Comparison of ENCODE assay signal across 13 cellular contexts in the genomic region with DNA sequence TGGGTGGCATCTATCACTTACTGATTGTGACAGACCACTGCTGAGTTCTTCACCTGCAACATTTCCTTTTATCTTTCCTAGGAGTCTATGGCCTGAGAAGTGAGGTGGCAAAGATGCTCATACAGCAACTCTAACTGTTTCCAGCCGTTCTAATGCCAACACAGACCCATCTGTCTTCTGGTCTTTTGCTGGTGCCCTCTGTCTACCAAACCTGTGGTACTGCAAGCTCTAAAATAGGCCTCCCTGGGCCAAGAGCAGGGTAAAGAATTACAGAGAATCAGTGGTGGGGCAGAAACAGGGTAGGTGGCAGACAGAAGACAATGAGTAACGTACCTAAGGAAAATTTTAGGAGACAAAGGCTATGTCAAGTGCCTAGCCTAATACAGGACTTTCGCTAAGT.
DNase-seq lines count a peak whose midpoint lies in the region; ATAC-seq and TF ChIP-seq lines count a peak whose summit lies in the region.
"Had no signal": no experiment of that assay in that cellular context is flagged by ENCODE, and none has a peak within 500 bp of the region (broad histone marks: within the 10 kb centered on the region; RNA-seq: fewer than 3 reads in every experiment).

No MANE protein-coding gene starts in this region.

- H3K27ac ChIP-seq in 22Rv1, result no peak overlapping the region
- H3K27ac ChIP-seq: SJSA1 had no signal

- peak; percentile 27 for DNase-seq in H4 (ENCODE audit: low spot score)
- DNase-seq in SK-N-DZ (ENCODE audit: low spot score), result peak; percentile 35
- peak; percentile 2 for DNase-seq in globus pallidus (ENCODE audit: low spot score)
- no peak for DNase-seq in effector CD4-positive, alpha-beta T cell
- no peak for DNase-seq in AML-193 (lab: John Stamatoyannopoulos, UW)
- no peak for DNase-seq in T1000 (lab: John Stamatoyannopoulos, UW)
- DNase-seq: activated CD4-positive, alpha-beta T cell treated with anti-CD3 and anti-CD28 coated beads, Interleukin-2, amount 50 U/mL, for 48 hours; EL; KG1; stimulated activated CD8-positive, alpha-beta memory T cell treated with anti-CD3 and anti-CD28 coated beads, Interleukin-4, amount 100 ng/mL, for 48 hours had no signal

- TF ChIP-seq CTCF in 22Rv1 (IDR thresholded peaks at IDR 0.05), result peak; percentile 46

- no peak for ATAC-seq in HG03159 (IDR thresholded peaks at IDR 0.05; ENCODE audit: unreplicated experiment)

Comparison
In these comparisons a context has a peak if more than half of its experiments do, and no peak if none do; other contexts are left out.
1. DNase-seq: peak in H4 (single experiment), SK-N-DZ (single experiment) and globus pallidus (single experiment); none in effector CD4-positive, alpha-beta T cell (single experiment), AML-193 (0 of 2) and T1000 (single experiment).